8 cellular contexts compared by ENCODE assay signal in genomic region chr19:13781547-13781946, GRCh38. TPM values are rescaled to one million over a fixed set of nuclear protein-coding genes. Genes with fewer than 3 reads are reported as not detected.
A peak's percentile ranks its signal among the peaks of the same experiment; 100 is the strongest.
DNase-seq lines count a peak whose midpoint lies in the region; ATAC-seq, FAIRE-seq and TF ChIP-seq lines count a peak whose summit lies in the region.

No MANE protein-coding gene starts in this region.

- POLR2A ChIA-PET in Panc1 (lab: Charles Lee): no interaction called here
- POLR2A ChIA-PET in activated CD4-positive, alpha-beta T cell treated with anti-CD3 and anti-CD28 coated beads, Interleukin-2, amount 10 ng/mL, durations not matched to agents 7 days and 5 days (lab: Charles Lee): no interaction called here

- no peaks in the 10 kb centered on the region for H3K27me3 Mint-ChIP-seq in osteocyte (ENCODE audit: unreplicated experiment)
- H3K27me3 Mint-ChIP-seq in activated CD4-positive, alpha-beta T cell treated with anti-CD3 and anti-CD28 coated beads, Interleukin-2, amount 10 ng/mL, durations not matched to agents 7 days and 5 days: no peaks in the 10 kb centered on the region

- BruUV-seq in Panc1 (replicated peaks; lab: Mats Ljungman, UMichigan): no TSS peak

- TF ChIP-seq POLR2A in H54 (IDR thresholded peaks at IDR 0.05; ENCODE audit: low read depth, low read length): no peak

- in situ Hi-C loops in Panc1 (cut with HindIII; ENCODE audit: low pct_unique_long_range_greater_than_20kb, low sequenced_read_pairs): no loop called here

- CTCF ChIA-PET in Panc1 (lab: Charles Lee): no interaction called here
- CTCF ChIA-PET in activated CD4-positive, alpha-beta T cell treated with anti-CD3 and anti-CD28 coated beads, Interleukin-2, amount 10 ng/mL, durations not matched to agents 7 days and 5 days (lab: Charles Lee): interaction anchor here (0.9 to 12.9 kb wide), 2 partner anchors 47 to 81 kb away, joined by 3 to 112 read pairs; no protein-coding TSS in a partner anchor

- no peak for FAIRE-seq in H54 (lab: Jason Lieb, UNC)

- intact Hi-C loops in Panc1 (cut with micrococcal nuclease; ENCODE audit: unreplicated experiment): no loop called here

- no peaks in the 10 kb centered on the region for H3K36me3 ChIP-seq in Panc1 (ENCODE audit: control insufficient read depth, insufficient read depth, low read length)

- DNase-seq in H54 (ENCODE audit: insufficient read length, low spot score) (peak; percentile 67), Panc1 (ENCODE audit: low read depth, low spot score) (no peak), fibroblast of peridontal ligament (ENCODE audit: extremely low read depth) (peak; percentile 92), osteocyte (ENCODE audit: extremely low spot score, unreplicated experiment) (no peak)
- no peak for DNase-seq in activated CD4-positive, alpha-beta T cell treated with anti-CD3 and anti-CD28 coated beads, Interleukin-2, amount 10 ng/mL, durations not matched to agents 7 days and 5 days

- peaks cover 37% of the 10 kb centered on the region for H3K4me1 Mint-ChIP-seq in osteocyte (ENCODE audit: unreplicated experiment)
- H3K4me1 Mint-ChIP-seq in activated CD4-positive, alpha-beta T cell treated with anti-CD3 and anti-CD28 coated beads, Interleukin-2, amount 10 ng/mL, durations not matched to agents 7 days and 5 days: peaks cover 18% of the 10 kb centered on the region

- TF ChIP-seq CTCF in Panc1 (IDR thresholded peaks at IDR 0.05) (no peak), osteocyte (IDR thresholded peaks at IDR 0.05) (no peak)

- peaks cover 15% of the 10 kb centered on the region for H3K36me3 Mint-ChIP-seq in osteocyte (ENCODE audit: unreplicated experiment)
- peaks cover 13% of the 10 kb centered on the region for H3K36me3 Mint-ChIP-seq in activated CD4-positive, alpha-beta T cell treated with anti-CD3 and anti-CD28 coated beads, Interleukin-2, amount 10 ng/mL, durations not matched to agents 7 days and 5 days (ENCODE audit: low read depth)

- H3K9me3 ChIP-seq in Panc1 (ENCODE audit: control insufficient read depth, insufficient read depth, low read depth, low read length): no peaks in the 10 kb centered on the region

- no peak overlapping the region for H3K4me3 Mint-ChIP-seq in osteocyte (ENCODE audit: unreplicated experiment)
- no peak overlapping the region for H3K4me3 Mint-ChIP-seq in activated CD4-positive, alpha-beta T cell treated with anti-CD3 and anti-CD28 coated beads, Interleukin-2, amount 10 ng/mL, durations not matched to agents 7 days and 5 days

- no peak overlapping the region for H3K4me3 ChIP-seq in Panc1 (ENCODE audit: low read depth in 2 of 2, low read length in 2 of 2)

- H3K27ac ChIP-seq in Panc1 (ENCODE audit: low read length): no peak overlapping the region

- H3K9me3 Mint-ChIP-seq in osteocyte (ENCODE audit: unreplicated experiment): no peaks in the 10 kb centered on the region
- H3K9me3 Mint-ChIP-seq in activated CD4-positive, alpha-beta T cell treated with anti-CD3 and anti-CD28 coated beads, Interleukin-2, amount 10 ng/mL, durations not matched to agents 7 days and 5 days: no peaks in the 10 kb centered on the region

- ATAC-seq in Panc1 (peak; percentile 59; the same call in 1 of the 2 replicates), GM21360 (IDR thresholded peaks at IDR 0.05; ENCODE audit: unreplicated experiment) (no peak), GM19023 (IDR thresholded peaks at IDR 0.05; ENCODE audit: unreplicated experiment) (no peak), HG02970 (IDR thresholded peaks at IDR 0.05; ENCODE audit: low FRiP score, unreplicated experiment) (no peak)

- H3K27me3 ChIP-seq in Panc1 (ENCODE audit: control insufficient read depth, insufficient read depth, low read length): no peaks in the 10 kb centered on the region

- H3K27ac Mint-ChIP-seq in osteocyte (ENCODE audit: unreplicated experiment): peak overlapping the region; percentile 85
- no peak overlapping the region for H3K27ac Mint-ChIP-seq in activated CD4-positive, alpha-beta T cell treated with anti-CD3 and anti-CD28 coated beads, Interleukin-2, amount 10 ng/mL, durations not matched to agents 7 days and 5 days

- H3K4me1 ChIP-seq in Panc1 (ENCODE audit: control insufficient read depth, insufficient read depth, low read length): peaks cover 6% of the 10 kb centered on the region

RNA-seq across cellular contexts. Expression of gene C19orf53, which starts 7.3 kb away (rescaled TPM):
- total RNA-seq in Panc1 (2021; ENCODE audit: unreplicated experiment): 97.2 TPM
- polyA plus RNA-seq in Panc1 (2012; ENCODE audit: insufficient read length): 244 TPM
- total RNA-seq in osteocyte: 82.4 and 86.6 TPM in 2 replicates
- total RNA-seq in activated CD4-positive, alpha-beta T cell treated with anti-CD3 and anti-CD28 coated beads, Interleukin-2, amount 10 ng/mL, durations not matched to agents 7 days and 5 days: 10 to 100 TPM; 91.3 to 92.5 TPM

RNA-seq across cellular contexts. Expression of gene ZSWIM4, which starts 13.7 kb away (rescaled TPM):
- total RNA-seq in Panc1 (2021; ENCODE audit: unreplicated experiment): 8.7 TPM
- polyA plus RNA-seq in Panc1 (2012; ENCODE audit: insufficient read length): 11.3 TPM
- 14.0 and 15.1 TPM in 2 replicates for total RNA-seq in osteocyte
- 1 to 10 TPM; 6.0 to 6.2 TPM for total RNA-seq in activated CD4-positive, alpha-beta T cell treated with anti-CD3 and anti-CD28 coated beads, Interleukin-2, amount 10 ng/mL, durations not matched to agents 7 days and 5 days

RNA-seq across cellular contexts. Expression of gene MRI1, which starts 17.2 kb away (rescaled TPM):
- total RNA-seq in Panc1 (2021; ENCODE audit: unreplicated experiment) (19.5 TPM), osteocyte (18.6 and 22.5 TPM in 2 replicates)
- 18.0 TPM for polyA plus RNA-seq in Panc1 (2012; ENCODE audit: insufficient read length)
- total RNA-seq in activated CD4-positive, alpha-beta T cell treated with anti-CD3 and anti-CD28 coated beads, Interleukin-2, amount 10 ng/mL, durations not matched to agents 7 days and 5 days: 10 to 100 TPM; 46.2 to 46.6 TPM

Comparison
In these comparisons a context has a peak if more than half of its experiments do, and no peak if none do; other contexts are left out.
1. DNase-seq: peak in H54 (single experiment) and fibroblast of peridontal ligament (single experiment); none in Panc1 (single experiment), osteocyte (single experiment) and activated CD4-positive, alpha-beta T cell treated with anti-CD3 and anti-CD28 coated beads, Interleukin-2, amount 10 ng/mL, durations not matched to agents 7 days and 5 days (single experiment).